Comparison of ENCODE assay signal across 34 cellular contexts in genomic region chr9:13076616-13077015, GRCh38.
"Had no signal": no experiment of that assay in that cellular context is flagged by ENCODE, and none has a peak within 500 bp of the region (broad histone marks: within the 10 kb centered on the region; RNA-seq: fewer than 3 reads in every experiment).

No MANE protein-coding gene starts in this region.

- H3K9ac ChIP-seq: KMS-11 had no signal

- DNase-seq: Karpas-422, Kasumi-1, MG63, MM.1S, MV-4-11, NCI-H1048, NCI-H1092, NCI-H1092 treated with DMSO at 0.1 percent for 48 hours, NCI-H1105, NCI-H1105 treated with DMSO at 0.1 percent for 48 hours, NCI-H1417, NCI-H1417 treated with DMSO at 0.1 percent for 48 hours, NCI-H1436, NCI-H1436 treated with DMSO at 0.1 percent for 48 hours, NCI-H146, NCI-H1694, NCI-H1694 treated with DMSO at 0.1 percent for 48 hours, NCI-H187, NCI-H187 treated with DMSO at 0.1 percent for 48 hours, NCI-H1930, NCI-H2029, NCI-H2029 treated with DMSO at 0.1 percent for 48 hours, NCI-H2081, NCI-H2081 treated with DMSO at 0.1 percent for 48 hours, NCI-H2107, NCI-H2171, NCI-H2171 treated with DMSO at 0.1 percent for 48 hours, NCI-H2227 treated with DMSO at 0.1 percent for 48 hours, NCI-H226, NCI-H345, NCI-H446, NCI-H446 treated with DMSO at 0.1 percent for 48 hours, NCI-H510A had no signal

- H3K36me3 ChIP-seq: MG63 had no signal

- H3K27me3 ChIP-seq: MG63 had no signal

- H3K4me3 ChIP-seq: MG63 had no signal

- H3K4me2 ChIP-seq: KMS-11 had no signal

- H3K27ac ChIP-seq: KMS-11 had no signal
